9 cellular contexts compared by ENCODE assay signal in genomic region chr19:49556412-49557398, GRCh38.
DNase-seq lines count a peak whose midpoint lies in the region; ATAC-seq lines count a peak whose summit lies in the region.
"Had no signal": no experiment of that assay in that cellular context is flagged by ENCODE, and none has a peak within 500 bp of the region (broad histone marks: within the 10 kb centered on the region; RNA-seq: fewer than 3 reads in every experiment).

No MANE protein-coding gene starts in this region.

- peak overlapping the region; percentile 46 for H3K4me3 ChIP-seq in iPS-11a (ENCODE audit: low read depth, low read length)

- no peak for ATAC-seq in GM19397 (IDR thresholded peaks at IDR 0.05; ENCODE audit: unreplicated experiment)

- DNase-seq in activated CD4-positive, alpha-beta T cell treated with anti-CD3 and anti-CD28 coated beads for 4 hours = peak; percentile 16 to 34
- DNase-seq in activated CD4-positive, alpha-beta T cell treated with anti-CD3 and anti-CD28 coated beads, Interleukin-2, amount 50 U/mL, for 48 hours = no peak
- peak; percentile 61 to 65 for DNase-seq in activated T-cell treated with anti-CD3 and anti-CD28 coated beads, Interleukin-2, amount 50 U/mL, for 48 hours
- DNase-seq in stimulated activated CD8-positive, alpha-beta memory T cell treated with anti-CD3 and anti-CD28 coated beads, Interleukin-4, amount 100 ng/mL, for 48 hours = peak; percentile 65
- DNase-seq in NCI-H510A (lab: John Stamatoyannopoulos, UW) = no peak
- DNase-seq in HuH-7.5 (ENCODE audit: low spot score) = no peak
- DNase-seq: KBM-7 had no signal

Comparison
In these comparisons a context has a peak if more than half of its experiments do, and no peak if none do; other contexts are left out.
1. DNase-seq: peak in activated CD4-positive, alpha-beta T cell treated with anti-CD3 and anti-CD28 coated beads for 4 hours (2 of 2), activated T-cell treated with anti-CD3 and anti-CD28 coated beads, Interleukin-2, amount 50 U/mL, for 48 hours (2 of 2) and stimulated activated CD8-positive, alpha-beta memory T cell treated with anti-CD3 and anti-CD28 coated beads, Interleukin-4, amount 100 ng/mL, for 48 hours (single experiment); none in activated CD4-positive, alpha-beta T cell treated with anti-CD3 and anti-CD28 coated beads, Interleukin-2, amount 50 U/mL, for 48 hours (0 of 2), NCI-H510A (single experiment) and HuH-7.5 (single experiment).